Comparison of ENCODE assay signal across 25 cellular contexts in genomic region chr17:8724451-8724850, GRCh38. TPM values are rescaled to one million over a fixed set of nuclear protein-coding genes. Genes with fewer than 3 reads are reported as not detected.
"Had no signal": no experiment of that assay in that cellular context is flagged by ENCODE, and none has a peak within 500 bp of the region (broad histone marks: within the 10 kb centered on the region; RNA-seq: fewer than 3 reads in every experiment).

No MANE protein-coding gene starts in this region.

- H3K9me3 ChIP-seq: breast epithelium, tibial artery, uterus had no signal

- H3K4me3 ChIP-seq: breast epithelium, tibial artery, uterus had no signal

- H3K27me3 ChIP-seq: breast epithelium, tibial artery, uterus had no signal

- H3K4me1 ChIP-seq: breast epithelium, uterus had no signal

- H3K36me3 ChIP-seq: breast epithelium, tibial artery, uterus, WERI-Rb-1 had no signal

- DNase-seq: activated CD4-positive, alpha-beta T cell treated with anti-CD3 and anti-CD28 coated beads for 1 hour; activated CD8-positive, alpha-beta memory T cell treated with anti-CD3 and anti-CD28 coated beads for 24 hours; activated effector memory CD4-positive, alpha-beta T cell treated with anti-CD3 and anti-CD28 coated beads, Interleukin-2, amount 50 U/mL, for 16 hours; activated T-cell treated with anti-CD3 and anti-CD28 coated beads, Interleukin-2, amount 50 U/mL, for 72 hours; effector CD8-positive, alpha-beta T cell; foreskin fibroblast; hippocampal formation; nephron progenitor cell; occipital lobe; stimulated activated CD4-positive, alpha-beta T cell treated with anti-CD3 and anti-CD28 coated beads, Interleukin-2, amount 100 ng/mL, for 24 hours; stimulated activated naive CD4-positive, alpha-beta T cell treated with Interleukin-2 at 50 U/mL for 16 hours; substantia nigra; SW 1271; uterus; WERI-Rb-1 had no signal

- FAIRE-seq: astrocyte, keratinocyte had no signal

- H3K27ac ChIP-seq: breast epithelium, uterus, WERI-Rb-1 had no signal

- ATAC-seq: activated T-cell treated with anti-CD3 and anti-CD28 coated beads, Interleukin-2, amount 50 U/mL, for 72 hours had no signal

RNA-seq across cellular contexts. Expression of gene CCDC42, which starts 20.2 kb away (rescaled TPM):
- total RNA-seq: astrocyte, breast epithelium, chondrocyte, glomerular endothelial cell, liver, occipital lobe, progenitor cell of endocrine pancreas, uterus had no signal
- polyA plus RNA-seq: adipose tissue, keratinocyte had no signal

RNA-seq across cellular contexts. Expression of gene SPDYE4, which starts 33.9 kb away (rescaled TPM):
- total RNA-seq: activated T-cell treated with anti-CD3 and anti-CD28 coated beads, Interleukin-2, amount 50 U/mL, for 72 hours; astrocyte; breast epithelium; chondrocyte; glomerular endothelial cell; liver; mesothelial cell of epicardium; occipital lobe; progenitor cell of endocrine pancreas; uterus had no signal
- polyA plus RNA-seq: adipose tissue, keratinocyte, liver had no signal
